Comparison of ENCODE assay signal across 8 cellular contexts in genomic region chr11:69918938-69919650, GRCh38.
DNase-seq lines count a peak whose midpoint lies in the region; ATAC-seq, FAIRE-seq and TF ChIP-seq lines count a peak whose summit lies in the region.

No MANE protein-coding gene starts in this region.

- in situ Hi-C loops in ACHN (cut with HindIII; ENCODE audit: low pct_ligation_motif_present, low pct_unique_long_range_greater_than_20kb, low sequenced_read_pairs) = no loop called here

- no peaks in the 10 kb centered on the region for H3K9me2 ChIP-seq in OCI-LY1 (ENCODE audit: low read depth, low read length)

- H3K27me3 ChIP-seq in OCI-LY1 (ENCODE audit: insufficient read depth, low read length) (no peaks in the 10 kb centered on the region), esophagus squamous epithelium (peaks cover 0 to 97% (median 0%) of the 10 kb centered on the region in 4 donors)

- no peaks in the 10 kb centered on the region for H4K20me1 ChIP-seq in OCI-LY1 (ENCODE audit: insufficient read depth, low read length)

- intact Hi-C loops in esophagus squamous epithelium (cut with DNase I) = loop anchor here (5.0 kb wide), 1 partner anchor 273 kb away; no protein-coding TSS in a partner anchor

- H3K4me1 ChIP-seq in OCI-LY1 (ENCODE audit: insufficient read depth, low read length, severe bottlenecking) (no peaks in the 10 kb centered on the region), esophagus squamous epithelium (peaks cover 0 to 29% (median 15%) of the 10 kb centered on the region in 3 donors)

- no peak for TF ChIP-seq POLR2A in esophagus squamous epithelium (IDR thresholded peaks at IDR 0.05)

- ATAC-seq in natural killer cell treated with Interleukin-12 subunit alpha and Interleukin-12 subunit beta and Interleukin-15 and Interleukin-18, amount 100 ng/mL, for 72 hours = peak; percentile 53 to 61
- ATAC-seq in HG02759 (IDR thresholded peaks at IDR 0.05; ENCODE audit: unreplicated experiment) = no peak

- H3K4me3 Mint-ChIP-seq in natural killer cell treated with Interleukin-12 subunit alpha and Interleukin-12 subunit beta and Interleukin-15 and Interleukin-18, amount 100 ng/mL, for 72 hours = no peak overlapping the region

- H3K36me3 ChIP-seq in OCI-LY1 (ENCODE audit: insufficient read depth, low read length) (no peaks in the 10 kb centered on the region), esophagus squamous epithelium (no peaks in the 10 kb centered on the region)

- peak; percentile 82 for TF ChIP-seq CTCF in OCI-LY1 (IDR thresholded peaks at IDR 0.05; ENCODE audit: low read length)
- peak; percentile 63 to 96 (median 87) for TF ChIP-seq CTCF in esophagus squamous epithelium (IDR thresholded peaks at IDR 0.05)

- peaks cover 0 to 7% of the 10 kb centered on the region in 2 donors for H3K4me1 Mint-ChIP-seq in natural killer cell treated with Interleukin-12 subunit alpha and Interleukin-12 subunit beta and Interleukin-15 and Interleukin-18, amount 100 ng/mL, for 72 hours (ENCODE audit: low read depth in 2 of 2)

- H3K79me2 ChIP-seq in OCI-LY1 (ENCODE audit: insufficient read depth, low read length) = no peaks in the 10 kb centered on the region

- no peak overlapping the region for H3K9ac ChIP-seq in OCI-LY1 (ENCODE audit: low read length)

- H3F3A ChIP-seq in OCI-LY1 (ENCODE audit: insufficient read depth, low read length) = no peaks in the 10 kb centered on the region

- no peaks in the 10 kb centered on the region for H3K9me3 Mint-ChIP-seq in natural killer cell treated with Interleukin-12 subunit alpha and Interleukin-12 subunit beta and Interleukin-15 and Interleukin-18, amount 100 ng/mL, for 72 hours

- peaks cover 2 to 17% of the 10 kb centered on the region in 2 donors for H3K27me3 Mint-ChIP-seq in natural killer cell treated with Interleukin-12 subunit alpha and Interleukin-12 subunit beta and Interleukin-15 and Interleukin-18, amount 100 ng/mL, for 72 hours

- no peak overlapping the region for H3K4me2 ChIP-seq in OCI-LY1 (ENCODE audit: low read length)

- DNase-seq in ACHN (peak; percentile 29), GM19239 (ENCODE audit: insufficient read length, low spot score) (peak; percentile 65), activated T-cell treated with anti-CD3 and anti-CD28 coated beads for 48 hours (ENCODE audit: low read depth) (peak; percentile 70), esophagus squamous epithelium (lab: John Stamatoyannopoulos, UW) (no peak)
- peak; percentile 79 for DNase-seq in natural killer cell treated with Interleukin-12 subunit alpha and Interleukin-12 subunit beta and Interleukin-15 and Interleukin-18, amount 100 ng/mL, for 72 hours (ENCODE audit: low spot score)
- DNase-seq in stimulated activated naive CD4-positive, alpha-beta T cell treated with Interleukin-2 at 50 U/mL for 16 hours (lab: John Stamatoyannopoulos, UW) = peak; percentile 50

- H3K36me3 Mint-ChIP-seq in natural killer cell treated with Interleukin-12 subunit alpha and Interleukin-12 subunit beta and Interleukin-15 and Interleukin-18, amount 100 ng/mL, for 72 hours = no peaks in the 10 kb centered on the region

- H3K4me3 ChIP-seq in OCI-LY1 (ENCODE audit: low read depth, low read length, poor library complexity, severe bottlenecking) = no peak overlapping the region
- no peak overlapping the region for H3K4me3 ChIP-seq in esophagus squamous epithelium

- H2AFZ ChIP-seq in OCI-LY1 (ENCODE audit: low read length) = no peak overlapping the region

- no peaks in the 10 kb centered on the region for H3K9me3 ChIP-seq in OCI-LY1 (ENCODE audit: low read length)
- H3K9me3 ChIP-seq in esophagus squamous epithelium = no peaks in the 10 kb centered on the region

- H3K27ac ChIP-seq in OCI-LY1 (ENCODE audit: low read depth, low read length, poor library complexity, severe bottlenecking) (no peak overlapping the region), esophagus squamous epithelium (peak overlapping the region in 2 of 4 donors; percentile 32 to 37)

- 53 to 69% methylated on average over 14 to 15 of the region's 32 CpGs for WGBS in esophagus squamous epithelium, 2 donors

- no peak overlapping the region for H3K27ac Mint-ChIP-seq in natural killer cell treated with Interleukin-12 subunit alpha and Interleukin-12 subunit beta and Interleukin-15 and Interleukin-18, amount 100 ng/mL, for 72 hours

- no peak for FAIRE-seq in GM19239 (lab: Jason Lieb, UNC)
